8 cellular contexts compared by ENCODE assay signal in the genomic region with DNA sequence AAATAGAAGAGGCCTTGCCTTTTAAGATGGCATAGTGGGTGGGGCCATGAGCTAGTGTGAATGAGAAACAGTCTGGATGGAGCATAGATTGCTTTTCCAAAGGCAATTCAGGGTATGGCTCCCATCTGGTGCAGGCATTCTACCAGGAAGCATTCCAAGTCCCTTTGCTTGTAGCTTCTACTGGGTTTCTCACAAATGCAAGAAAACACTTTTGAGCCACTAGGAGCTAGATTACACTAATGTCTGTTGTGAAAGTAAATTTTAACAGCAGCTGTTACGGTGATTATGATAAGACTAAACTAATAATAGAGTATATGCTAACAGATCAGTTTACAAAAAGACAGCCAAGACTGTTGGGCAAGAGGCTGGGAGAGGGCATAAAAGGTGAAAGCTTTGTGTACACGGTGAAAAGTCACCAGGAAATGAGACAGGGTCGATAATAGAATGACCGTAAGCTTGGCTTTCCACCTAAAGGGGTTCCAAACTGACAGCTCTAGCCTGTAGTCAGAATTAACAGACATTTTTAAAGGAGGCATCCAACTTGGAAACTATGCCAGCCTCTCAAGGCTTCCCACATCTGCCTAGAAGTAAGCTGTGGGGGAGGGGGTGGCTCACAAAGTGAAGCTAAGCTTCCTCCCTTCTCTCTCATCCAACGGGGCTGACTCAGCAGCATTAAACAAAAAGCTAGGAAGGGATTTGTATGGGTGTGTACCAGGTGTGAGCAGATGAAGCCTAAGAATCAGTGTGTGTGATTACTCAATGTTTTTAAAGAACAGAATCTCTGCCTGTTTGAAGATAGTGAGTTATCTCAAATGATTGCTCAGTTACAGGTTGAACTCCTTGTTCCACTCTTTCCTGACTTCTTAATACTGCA.
A peak's percentile ranks its signal among the peaks of the same experiment; 100 is the strongest.
DNase-seq lines count a peak whose midpoint lies in the region; ATAC-seq, FAIRE-seq and TF ChIP-seq lines count a peak whose summit lies in the region.

No MANE protein-coding gene starts in this region.

- BruUV-seq in MCF 10A (replicated peaks; lab: Mats Ljungman, UMichigan) (no TSS peak), HepG2 (replicated peaks; lab: Mats Ljungman, UMichigan) (no TSS peak)

- no peak overlapping the region for H3K9ac ChIP-seq in HepG2 (ENCODE audit: insufficient read depth, low read depth, low read length)

- peak overlapping the region; percentile 3 for H3K27ac Mint-ChIP-seq in activated T-cell treated with anti-CD3 and anti-CD28 coated beads, Interleukin-2, amount 50 U/mL, for 72 hours
- H3K27ac Mint-ChIP-seq in MCF 10A (ENCODE audit: low read depth, unreplicated experiment): peak overlapping the region; percentile 7

- peak overlapping the region in 1 of 3 experiments; percentile 14; a peak in 1 of 6 replicates for H3K4me3 ChIP-seq in HepG2 (replicated peaks in 1 of 3; ENCODE audit: insufficient read depth in 1 of 3, low read depth in 2 of 3, low read length in 3 of 3)
- H3K4me3 ChIP-seq in aorta (ENCODE audit: low read length in 2 of 2): peak overlapping the region in 1 of 2 donors; percentile 26

- H3K27me3 ChIP-seq in HepG2 (ENCODE audit: control insufficient read depth in 1 of 2, insufficient read depth in 2 of 2, low read length in 2 of 2) (peaks cover 1 to 49% of the 10 kb centered on the region in 2 experiments; a peak in 3 of 5 replicates), aorta (ENCODE audit: control insufficient read depth in 1 of 2, insufficient read depth in 2 of 2, low read length in 1 of 2) (no peaks in the 10 kb centered on the region)

- H3K79me2 ChIP-seq in HepG2 (ENCODE audit: insufficient read depth, low read length): no peaks in the 10 kb centered on the region

- H3K36me3 Mint-ChIP-seq in activated T-cell treated with anti-CD3 and anti-CD28 coated beads, Interleukin-2, amount 50 U/mL, for 72 hours (ENCODE audit: insufficient read depth in 2 of 2): peaks cover 7 to 10% of the 10 kb centered on the region in 2 donors
- H3K36me3 Mint-ChIP-seq in MCF 10A (ENCODE audit: insufficient read depth, unreplicated experiment): peaks cover 6% of the 10 kb centered on the region

- TF ChIP-seq EP300 in HepG2 (IDR thresholded peaks at IDR 0.05; ENCODE audit: low read depth in 2 of 2, low read length in 2 of 2): peak in 1 of 2 experiments; percentile 81; a peak in 2 of 4 replicates
- peak; percentile 66; the same call in 1 of the 2 replicates for TF ChIP-seq EP300 in HepG2 (CRISPR knock-in tag; IDR thresholded peaks at IDR 0.05; ENCODE audit: borderline replicate concordance)

- no peaks in the 10 kb centered on the region for H3K36me3 ChIP-seq in HepG2 (replicated peaks in 1 of 2; ENCODE audit: control insufficient read depth in 1 of 2, insufficient read depth in 2 of 2, low read length in 2 of 2)
- H3K36me3 ChIP-seq in aorta (ENCODE audit: control insufficient read depth in 1 of 2, insufficient read depth in 2 of 2, low read length in 1 of 2): no peaks in the 10 kb centered on the region

- TF ChIP-seq CTCF in MCF 10A (IDR thresholded peaks at IDR 0.05; ENCODE audit: unreplicated experiment): no peak
- no peak for TF ChIP-seq CTCF in HepG2 (CRISPR knock-in tag; IDR thresholded peaks at IDR 0.05)

- DNase-seq in activated T-cell treated with anti-CD3 and anti-CD28 coated beads, Interleukin-2, amount 50 U/mL, for 72 hours: no peak
- DNase-seq in activated T-cell treated with anti-CD3 and anti-CD28 coated beads for 4 hours (no peak), MCF 10A (ENCODE audit: unreplicated experiment) (peak; percentile 73), HepG2 (ENCODE audit: low spot score) (peak; percentile 85), aorta (no peak), AML-193 (lab: John Stamatoyannopoulos, UW) (no peak), globus pallidus (ENCODE audit: low spot score) (no peak), activated gamma-delta T cell (lab: John Stamatoyannopoulos, UW) (no peak)

- 4% methylated on average over 5 of the region's 5 CpGs for WGBS in HepG2 (ENCODE audit: low lambda C conversion rate)
- 4 to 5% methylated on average over 5 of the region's 5 CpGs for WGBS in aorta, 2 donors

- POLR2A ChIA-PET in MCF 10A (lab: Yijun Ruan, JAX) (interaction anchor here (0.6 to 1.2 kb wide), 5 partner anchors 11 to 63 kb away, joined by 3 read pairs; no protein-coding TSS in a partner anchor), HepG2 (lab: Yijun Ruan, JAX) (interaction anchor here (0.7 kb wide), 1 partner anchor 47 kb away, joined by 3 read pairs; no protein-coding TSS in a partner anchor)

- H3K4me3 Mint-ChIP-seq in activated T-cell treated with anti-CD3 and anti-CD28 coated beads, Interleukin-2, amount 50 U/mL, for 72 hours: no peak overlapping the region
- peak overlapping the region; percentile 46 for H3K4me3 Mint-ChIP-seq in MCF 10A (ENCODE audit: unreplicated experiment)

- CTCF ChIA-PET in MCF 10A (lab: Yijun Ruan, JAX) (interaction anchor here (1.5 to 2.9 kb wide), 2 partner anchors 26 to 40 kb away, joined by 5 to 14 read pairs; no protein-coding TSS in a partner anchor), HepG2 (lab: Yijun Ruan, JAX; ENCODE audit: low intra/inter-chr PET ratio, low total read pairs) (no interaction called here)

- H4K20me1 ChIP-seq in HepG2 (ENCODE audit: insufficient read depth, low read length): no peaks in the 10 kb centered on the region; the same call in 1 of the 2 replicates

- intact Hi-C loops in MCF 10A (cut with micrococcal nuclease): no loop called here
- intact Hi-C loops in HepG2 (cut with micrococcal nuclease; ENCODE audit: unreplicated experiment): loop anchor here (1.0 kb wide), 1 partner anchor 62 kb away; no protein-coding TSS in a partner anchor
- intact Hi-C loops in aorta (cut with DNase I): loop anchor here in 1 of 2 donors (10.0 kb wide), 1 partner anchor 59 kb away; a partner anchor contains a TSS

- peaks cover 20% of the 10 kb centered on the region for H3K4me1 ChIP-seq in HepG2 (ENCODE audit: insufficient read depth, low read length)
- H3K4me1 ChIP-seq in aorta (ENCODE audit: control insufficient read depth in 1 of 2, insufficient read depth in 2 of 2, low read length in 2 of 2): no peaks in the 10 kb centered on the region

- no peak for TF ChIP-seq RAD21 in HepG2 (CRISPR knock-in tag; IDR thresholded peaks at IDR 0.05)

- peak overlapping the region; percentile 61 for H3K4me2 ChIP-seq in HepG2 (ENCODE audit: low read depth, low read length)

- H3K9me3 ChIP-seq in HepG2 (ENCODE audit: low read length) (peaks cover 19% of the 10 kb centered on the region), aorta (ENCODE audit: control insufficient read depth, low read length) (no peaks in the 10 kb centered on the region)

- in situ Hi-C loops in HepG2 (cut with HindIII; ENCODE audit: extremely low pct_ligation_motif_present, low pct_unique_long_range_greater_than_20kb): no loop called here

- no peaks in the 10 kb centered on the region for H3K27me3 Mint-ChIP-seq in activated T-cell treated with anti-CD3 and anti-CD28 coated beads, Interleukin-2, amount 50 U/mL, for 72 hours (ENCODE audit: low read depth)
- no peaks in the 10 kb centered on the region for H3K27me3 Mint-ChIP-seq in MCF 10A (ENCODE audit: insufficient read depth, unreplicated experiment)

- H3K27ac ChIP-seq in HepG2 (ENCODE audit: extremely low read length, insufficient read depth, low read length) (no peak overlapping the region), aorta (ENCODE audit: low read depth in 1 of 2, low read length in 2 of 2) (peak overlapping the region; percentile 12 to 36)

- ATAC-seq in activated T-cell treated with anti-CD3 and anti-CD28 coated beads, Interleukin-2, amount 50 U/mL, for 72 hours (replicated peaks in 1 of 2): no peak
- peak; percentile 97 for ATAC-seq in HepG2
- peak; percentile 59 for ATAC-seq in aorta (ENCODE audit: low FRiP score)

- H3K9me3 Mint-ChIP-seq in activated T-cell treated with anti-CD3 and anti-CD28 coated beads, Interleukin-2, amount 50 U/mL, for 72 hours: peaks cover 6 to 13% of the 10 kb centered on the region in 2 donors
- H3K9me3 Mint-ChIP-seq in MCF 10A (ENCODE audit: unreplicated experiment): peaks cover 7% of the 10 kb centered on the region

- no peak for TF ChIP-seq POLR2A in HepG2 (IDR thresholded peaks at IDR 0.05; ENCODE audit: insufficient read depth in 1 of 2, low read depth in 2 of 2, low read length in 2 of 2)

- H2AFZ ChIP-seq in HepG2 (ENCODE audit: low read length): no peak overlapping the region

- peaks cover 5% of the 10 kb centered on the region for H3K4me1 Mint-ChIP-seq in activated T-cell treated with anti-CD3 and anti-CD28 coated beads, Interleukin-2, amount 50 U/mL, for 72 hours (ENCODE audit: low read depth)
- H3K4me1 Mint-ChIP-seq in MCF 10A (ENCODE audit: insufficient read depth, unreplicated experiment): peaks cover 9% of the 10 kb centered on the region

- peak; percentile 62 for FAIRE-seq in HepG2 (lab: Jason Lieb, UNC)

TF ChIP-seq in HepG2, 621 proteins besides CTCF, POLR2A, EP300 and RAD21 (continues in another document):
- no peak for TF ChIP-seq ZNF225 (CRISPR knock-in tag; IDR thresholded peaks at IDR 0.05)
- no peak for TF ChIP-seq NFKB2 (CRISPR knock-in tag; IDR thresholded peaks at IDR 0.05; ENCODE audit: borderline replicate concordance)
- TF ChIP-seq ZNF558 (CRISPR knock-in tag; IDR thresholded peaks at IDR 0.05; ENCODE audit: borderline replicate concordance): no peak
- TF ChIP-seq, protein P1, sequence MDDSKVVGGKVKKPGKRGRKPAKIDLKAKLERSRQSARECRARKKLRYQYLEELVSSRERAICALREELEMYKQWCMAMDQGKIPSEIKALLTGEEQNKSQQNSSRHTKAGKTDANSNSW (CRISPR knock-in tag; IDR thresholded peaks at IDR 0.05; ENCODE audit: borderline replicate concordance): no peak
- no peak for TF ChIP-seq NFIB (CRISPR knock-in tag; IDR thresholded peaks at IDR 0.05; ENCODE audit: borderline replicate concordance)
- no peak for TF ChIP-seq ZNF256 (CRISPR knock-in tag; conservative IDR thresholded peaks at IDR 0.05)
- peak; percentile 78; the same call in 1 of the 2 replicates for TF ChIP-seq ERF (CRISPR knock-in tag; IDR thresholded peaks at IDR 0.05)
- TF ChIP-seq ZNF251 (CRISPR knock-in tag; IDR thresholded peaks at IDR 0.05): no peak
- TF ChIP-seq, protein P2, sequence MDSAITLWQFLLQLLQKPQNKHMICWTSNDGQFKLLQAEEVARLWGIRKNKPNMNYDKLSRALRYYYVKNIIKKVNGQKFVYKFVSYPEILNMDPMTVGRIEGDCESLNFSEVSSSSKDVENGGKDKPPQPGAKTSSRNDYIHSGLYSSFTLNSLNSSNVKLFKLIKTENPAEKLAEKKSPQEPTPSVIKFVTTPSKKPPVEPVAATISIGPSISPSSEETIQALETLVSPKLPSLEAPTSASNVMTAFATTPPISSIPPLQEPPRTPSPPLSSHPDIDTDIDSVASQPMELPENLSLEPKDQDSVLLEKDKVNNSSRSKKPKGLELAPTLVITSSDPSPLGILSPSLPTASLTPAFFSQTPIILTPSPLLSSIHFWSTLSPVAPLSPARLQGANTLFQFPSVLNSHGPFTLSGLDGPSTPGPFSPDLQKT (CRISPR knock-in tag; IDR thresholded peaks at IDR 0.05; ENCODE audit: borderline replicate concordance): no peak

Comparison
In these comparisons a context has a peak if more than half of its experiments do, and no peak if none do; other contexts are left out.
1. ATAC-seq: peak in HepG2 (single experiment) and aorta (single experiment); none in activated T-cell treated with anti-CD3 and anti-CD28 coated beads, Interleukin-2, amount 50 U/mL, for 72 hours (0 of 2).
2. DNase-seq: peak in MCF 10A (single experiment) and HepG2 (single experiment); none in activated T-cell treated with anti-CD3 and anti-CD28 coated beads, Interleukin-2, amount 50 U/mL, for 72 hours (0 of 2), activated T-cell treated with anti-CD3 and anti-CD28 coated beads for 4 hours (single experiment), aorta (0 of 2), AML-193 (0 of 2), globus pallidus (single experiment) and activated gamma-delta T cell (single experiment).